In genomic region chr16:49858200-49859129, GRCh38 we compare ENCODE assay signal across 8 cellular contexts. TPM values are rescaled to one million over a fixed set of nuclear protein-coding genes. Genes with fewer than 3 reads are reported as not detected.
DNase-seq lines count a peak whose midpoint lies in the region; ATAC-seq and TF ChIP-seq lines count a peak whose summit lies in the region.

No MANE protein-coding gene starts in this region.

- H3K36me3 Mint-ChIP-seq in activated T-cell treated with anti-CD3 and anti-CD28 coated beads, Interleukin-2, amount 50 U/mL, for 72 hours (ENCODE audit: insufficient read depth in 2 of 2), result peaks cover 2% of the 10 kb centered on the region in 2 donors

- intact Hi-C loops in heart left ventricle (cut with DNase I), result loop anchor here in 9 of 10 donors (5.0 to 10.0 kb wide), 15 partner anchors 86 to 451 kb away; no protein-coding TSS in a partner anchor
- intact Hi-C loops in posterior vena cava (cut with DNase I), result loop anchor here (5.0 to 10.0 kb wide), 4 partner anchors 156 to 366 kb away; no protein-coding TSS in a partner anchor

- no peak overlapping the region for H3K27ac Mint-ChIP-seq in activated T-cell treated with anti-CD3 and anti-CD28 coated beads, Interleukin-2, amount 50 U/mL, for 72 hours

- no peaks in the 10 kb centered on the region for H3K9me3 ChIP-seq in heart left ventricle

- peak; percentile 40 to 42 for ATAC-seq in activated T-cell treated with anti-CD3 and anti-CD28 coated beads, Interleukin-2, amount 50 U/mL, for 72 hours (replicated peaks in 1 of 2)
- peak in 3 of 4 donors; percentile 13 to 26 (median 23) for ATAC-seq in heart left ventricle

- H3K9me3 Mint-ChIP-seq in activated T-cell treated with anti-CD3 and anti-CD28 coated beads, Interleukin-2, amount 50 U/mL, for 72 hours, result no peaks in the 10 kb centered on the region

- H3K4me1 ChIP-seq in heart left ventricle, result peaks cover 0 to 40% (median 23%) of the 10 kb centered on the region in 12 donors

- peaks cover 50% of the 10 kb centered on the region for H3K27me3 Mint-ChIP-seq in activated T-cell treated with anti-CD3 and anti-CD28 coated beads, Interleukin-2, amount 50 U/mL, for 72 hours (ENCODE audit: low read depth)

- DNase-seq in NCI-H748 (lab: John Stamatoyannopoulos, UW; ENCODE audit: unreplicated experiment) (peak; percentile 25), NCI-H748 treated with DMSO at 0.1 percent for 48 hours (lab: John Stamatoyannopoulos, UW) (no peak), heart left ventricle (peak; percentile 58 to 82 (median 68)), posterior vena cava (ENCODE audit: low spot score) (peak; percentile 91), mesenteric fat pad (ENCODE audit: low spot score) (no peak), NCI-H2029 (lab: John Stamatoyannopoulos, UW) (no peak), T-helper 9 cell (no peak)
- peak; percentile 66 to 68 for DNase-seq in activated T-cell treated with anti-CD3 and anti-CD28 coated beads, Interleukin-2, amount 50 U/mL, for 72 hours

- TF ChIP-seq CTCF in heart left ventricle (IDR thresholded peaks at IDR 0.05), result no peak

- H3K36me3 ChIP-seq in heart left ventricle, result no peaks in the 10 kb centered on the region

- no peak for TF ChIP-seq POLR2A in heart left ventricle (IDR thresholded peaks at IDR 0.05)

- 1 to 2% (median 1%) methylated on average over 11 to 90 of the region's 90 CpGs for WGBS in heart left ventricle, 4 donors

- peaks cover 5% of the 10 kb centered on the region for H3K4me1 Mint-ChIP-seq in activated T-cell treated with anti-CD3 and anti-CD28 coated beads, Interleukin-2, amount 50 U/mL, for 72 hours (ENCODE audit: low read depth)

- peak overlapping the region; percentile 65 to 69 for H3K4me3 Mint-ChIP-seq in activated T-cell treated with anti-CD3 and anti-CD28 coated beads, Interleukin-2, amount 50 U/mL, for 72 hours

- peak overlapping the region; percentile 84 to 99 (median 93) for H3K27ac ChIP-seq in heart left ventricle

- H3K27me3 ChIP-seq in heart left ventricle, result peaks cover 0 to 41% (median 0%) of the 10 kb centered on the region in 9 donors

- H3K4me3 ChIP-seq in heart left ventricle, result peak overlapping the region; percentile 36 to 94 (median 76)

RNA-seq across cellular contexts. Expression of gene ZNF423, which starts 2.6 kb away (rescaled TPM):
- total RNA-seq in activated T-cell treated with anti-CD3 and anti-CD28 coated beads, Interleukin-2, amount 50 U/mL, for 72 hours, result not detected
- total RNA-seq in heart left ventricle (10 to 100 TPM in 2 of 9 donors, 1 to 10 TPM in 7; 3.3 to 10.4 (median 7.3) TPM), posterior vena cava (10 to 100 TPM; 12.3 to 29.3 TPM), mesenteric fat pad (13.5 TPM)
- 1 to 10 TPM; 1.8 to 3.0 TPM for polyA plus RNA-seq in heart left ventricle

Comparison
In these comparisons a context has a peak if more than half of its experiments do, and no peak if none do; other contexts are left out.
1. DNase-seq: peak in NCI-H748 (single experiment), activated T-cell treated with anti-CD3 and anti-CD28 coated beads, Interleukin-2, amount 50 U/mL, for 72 hours (2 of 2), heart left ventricle (5 of 5) and posterior vena cava (single experiment); none in NCI-H748 treated with DMSO at 0.1 percent for 48 hours (single experiment), mesenteric fat pad (single experiment), NCI-H2029 (single experiment) and T-helper 9 cell (single experiment).
2. RNA of gene ZNF423, which starts 2.6 kb away (total RNA-seq): 12.3 to 29.3 TPM in posterior vena cava, 13.5 TPM in mesenteric fat pad (single experiment) and 3.3 to 10.4 TPM in heart left ventricle; not detected in activated T-cell treated with anti-CD3 and anti-CD28 coated beads, Interleukin-2, amount 50 U/mL, for 72 hours; every median in the first group is over 4 times any median in the second.